ENCODE assay signal across 1 cellular context in genomic region chr19:15254547-15254946, GRCh38.
A peak's percentile ranks its signal among the peaks of the same experiment; 100 is the strongest.
TF ChIP-seq lines count a peak whose summit lies in the region.

No MANE protein-coding gene starts in this region.

TF ChIP-seq in HepG2, 621 proteins besides CTCF, POLR2A, EP300 and RAD21:
- TF ChIP-seq RBM22 (optimal IDR thresholded peaks at IDR 0.05; ENCODE audit: low read length) (peak; percentile 78), ZNF609 (CRISPR knock-in tag; IDR thresholded peaks at IDR 0.05; ENCODE audit: borderline replicate concordance) (no peak)
